In genomic region chr17:77127735-77128361, GRCh38 we compare ENCODE assay signal across 8 cellular contexts. TPM values are rescaled to one million over a fixed set of nuclear protein-coding genes. Genes with fewer than 3 reads are reported as not detected.
A peak's percentile ranks its signal among the peaks of the same experiment; 100 is the strongest.
DNase-seq lines count a peak whose midpoint lies in the region; ATAC-seq and TF ChIP-seq lines count a peak whose summit lies in the region.

No MANE protein-coding gene starts in this region.

- peak; percentile 92 for ATAC-seq in activated CD8-positive, alpha-beta T cell treated with anti-CD3 and anti-CD28 coated beads, Interleukin-2, amount 10 ng/mL, durations not matched to agents 7 days and 5 days

- H3K36me3 Mint-ChIP-seq in activated CD8-positive, alpha-beta T cell treated with anti-CD3 and anti-CD28 coated beads, Interleukin-2, amount 10 ng/mL, durations not matched to agents 7 days and 5 days (ENCODE audit: low read depth): no peaks in the 10 kb centered on the region
- no peaks in the 10 kb centered on the region for H3K36me3 Mint-ChIP-seq in glutamatergic neuron (ENCODE audit: unreplicated experiment)

- no peaks in the 10 kb centered on the region for H3K27me3 Mint-ChIP-seq in activated CD8-positive, alpha-beta T cell treated with anti-CD3 and anti-CD28 coated beads, Interleukin-2, amount 10 ng/mL, durations not matched to agents 7 days and 5 days (ENCODE audit: low read depth)
- no peaks in the 10 kb centered on the region for H3K27me3 Mint-ChIP-seq in glutamatergic neuron (ENCODE audit: unreplicated experiment)

- peak overlapping the region; percentile 66 for H3K4me3 Mint-ChIP-seq in activated CD8-positive, alpha-beta T cell treated with anti-CD3 and anti-CD28 coated beads, Interleukin-2, amount 10 ng/mL, durations not matched to agents 7 days and 5 days
- no peak overlapping the region for H3K4me3 Mint-ChIP-seq in glutamatergic neuron (ENCODE audit: unreplicated experiment)

- DNase-seq in EH (ENCODE audit: low read depth): peak; percentile 35
- peak; percentile 92 for DNase-seq in activated CD8-positive, alpha-beta T cell treated with anti-CD3 and anti-CD28 coated beads, Interleukin-2, amount 10 ng/mL, durations not matched to agents 7 days and 5 days
- DNase-seq in effector CD4-positive, alpha-beta T cell: peak; percentile 54
- DNase-seq in renal cortical epithelial cell (ENCODE audit: low read depth): peak; percentile 94
- peak; percentile 58 for DNase-seq in ureter (ENCODE audit: low spot score)
- no peak for DNase-seq in NCI-H1092 treated with DMSO at 0.1 percent for 48 hours (lab: John Stamatoyannopoulos, UW)
- no peak for DNase-seq in glutamatergic neuron
- no peak for DNase-seq in DMS 273 (lab: John Stamatoyannopoulos, UW; ENCODE audit: unreplicated experiment)

- no peaks in the 10 kb centered on the region for H3K9me3 Mint-ChIP-seq in activated CD8-positive, alpha-beta T cell treated with anti-CD3 and anti-CD28 coated beads, Interleukin-2, amount 10 ng/mL, durations not matched to agents 7 days and 5 days (ENCODE audit: insufficient read depth)
- H3K9me3 Mint-ChIP-seq in glutamatergic neuron (ENCODE audit: unreplicated experiment): no peaks in the 10 kb centered on the region

- no peak for TF ChIP-seq CTCF in glutamatergic neuron (IDR thresholded peaks at IDR 0.05; ENCODE audit: partially characterized antibody, unreplicated experiment)

- CTCF ChIA-PET in activated CD8-positive, alpha-beta T cell treated with anti-CD3 and anti-CD28 coated beads, Interleukin-2, amount 10 ng/mL, durations not matched to agents 7 days and 5 days (lab: Charles Lee): interaction anchor here (0.9 to 4.5 kb wide), 7 partner anchors 11 to 260 kb away, joined by 3 to 32 read pairs (median 4); partner anchors contain the start of genes MGAT5B and SEC14L1

- H3K4me1 Mint-ChIP-seq in activated CD8-positive, alpha-beta T cell treated with anti-CD3 and anti-CD28 coated beads, Interleukin-2, amount 10 ng/mL, durations not matched to agents 7 days and 5 days (ENCODE audit: low read depth): peaks cover 63% of the 10 kb centered on the region
- no peaks in the 10 kb centered on the region for H3K4me1 Mint-ChIP-seq in glutamatergic neuron (ENCODE audit: low read depth, unreplicated experiment)

- POLR2A ChIA-PET in activated CD8-positive, alpha-beta T cell treated with anti-CD3 and anti-CD28 coated beads, Interleukin-2, amount 10 ng/mL, durations not matched to agents 7 days and 5 days (lab: Charles Lee): interaction anchor here (0.6 to 4.1 kb wide), 11 partner anchors 10 to 1158 kb away, joined by 3 to 45 read pairs (median 3); partner anchors contain the start of gene SEC14L1

- peak overlapping the region; percentile 98 for H3K27ac Mint-ChIP-seq in activated CD8-positive, alpha-beta T cell treated with anti-CD3 and anti-CD28 coated beads, Interleukin-2, amount 10 ng/mL, durations not matched to agents 7 days and 5 days
- H3K27ac Mint-ChIP-seq in glutamatergic neuron (ENCODE audit: unreplicated experiment): no peak overlapping the region

RNA-seq across cellular contexts. Expression of gene SEC14L1, which starts 12.9 kb away (rescaled TPM):
- 10 to 100 TPM; 86.5 to 88.8 TPM for total RNA-seq in activated CD8-positive, alpha-beta T cell treated with anti-CD3 and anti-CD28 coated beads, Interleukin-2, amount 10 ng/mL, durations not matched to agents 7 days and 5 days
- total RNA-seq in renal cortical epithelial cell (49.1 and 112 TPM in 2 replicates), ureter (66.7 TPM), glutamatergic neuron (ENCODE audit: unreplicated experiment) (104 TPM)

Comparison
In these comparisons a context has a peak if more than half of its experiments do, and no peak if none do; other contexts are left out.
1. DNase-seq: peak in EH (single experiment), activated CD8-positive, alpha-beta T cell treated with anti-CD3 and anti-CD28 coated beads, Interleukin-2, amount 10 ng/mL, durations not matched to agents 7 days and 5 days (single experiment), effector CD4-positive, alpha-beta T cell (single experiment), renal cortical epithelial cell (single experiment) and ureter (single experiment); none in NCI-H1092 treated with DMSO at 0.1 percent for 48 hours (single experiment), glutamatergic neuron (single experiment) and DMS 273 (single experiment).